Comparison of ENCODE assay signal across 8 cellular contexts in genomic region chrX:154411981-154412340, GRCh38. TPM values are rescaled to one million over a fixed set of nuclear protein-coding genes. Genes with fewer than 3 reads are reported as not detected.
DNase-seq lines count a peak whose midpoint lies in the region; ATAC-seq, FAIRE-seq and TF ChIP-seq lines count a peak whose summit lies in the region.

No MANE protein-coding gene starts in this region.

- H3K23ac ChIP-seq in H9 (ENCODE audit: insufficient read length, low read depth, low read length), result no peak overlapping the region

- no peak overlapping the region for H3K4ac ChIP-seq in H9 (ENCODE audit: low read depth, low read length)

- no peak overlapping the region for H2BK15ac ChIP-seq in H9 (ENCODE audit: low read depth, low read length)

- H2AK5ac ChIP-seq in H9 (ENCODE audit: insufficient read length, low read length), result no peak overlapping the region

- H2AFZ ChIP-seq in H9 (ENCODE audit: low read length) (no peak overlapping the region), HepG2 (ENCODE audit: low read length) (no peak overlapping the region)

- in situ Hi-C loops in HepG2 (cut with HindIII; ENCODE audit: extremely low pct_ligation_motif_present, low pct_unique_long_range_greater_than_20kb), result loop anchor here (25.0 kb wide), 1 partner anchor 125 kb away; the partner anchor contains the start of genes G6PD and IKBKG

- intact Hi-C loops in HepG2 (cut with micrococcal nuclease; ENCODE audit: unreplicated experiment), result no loop called here

- no peak for TF ChIP-seq RAD21 in HepG2 (CRISPR knock-in tag; IDR thresholded peaks at IDR 0.05)

- TF ChIP-seq EP300 in HepG2 (IDR thresholded peaks at IDR 0.05; ENCODE audit: low read depth in 2 of 2, low read length in 2 of 2) (no peak), HepG2 (CRISPR knock-in tag; IDR thresholded peaks at IDR 0.05; ENCODE audit: borderline replicate concordance) (no peak)

- TF ChIP-seq POLR2A in HepG2 (IDR thresholded peaks at IDR 0.05; ENCODE audit: insufficient read depth in 1 of 2, low read depth in 2 of 2, low read length in 2 of 2), result peak in 1 of 2 experiments; percentile 68; a peak in 2 of 4 replicates

- H3K27ac ChIP-seq in H9 (ENCODE audit: insufficient read length, low read depth, low read length) (no peak overlapping the region), HepG2 (ENCODE audit: extremely low read length, insufficient read depth, low read length) (peak overlapping the region; percentile 67)

- H3K4me1 Mint-ChIP-seq in H9 (peaks cover 10 to 15% of the 10 kb centered on the region in 2 experiments), chondrocyte (ENCODE audit: low read depth) (peaks cover 19% of the 10 kb centered on the region)
- H3K4me1 Mint-ChIP-seq in stimulated activated memory B cell treated with anti-CD40 and anti-IgM and Interleukin-4, amounts not matched to agents 10 μg/mL and 1 μg/mL and 100 μg/mL, for 72 hours, result peaks cover 31% of the 10 kb centered on the region

- H3K18ac ChIP-seq in H9 (ENCODE audit: insufficient read length, low read depth, low read length), result no peak overlapping the region

- peak overlapping the region; percentile 66 for H3K9ac ChIP-seq in ES-I3 (ENCODE audit: low read depth, low read length)
- H3K9ac ChIP-seq in H9 (ENCODE audit: extremely low read depth, insufficient read length, low read length), result no peak overlapping the region
- peak overlapping the region; percentile 71 for H3K9ac ChIP-seq in HepG2 (ENCODE audit: insufficient read depth, low read depth, low read length)

- POLR2A ChIA-PET in HepG2 (lab: Yijun Ruan, JAX), result interaction anchor here (0.6 to 4.9 kb wide), 9 partner anchors 9 to 105 kb away, joined by 3 to 75 read pairs (median 6); partner anchors contain the start of genes ATP6AP1, FAM3A, RPL10 and SLC10A3

- H3K4me2 ChIP-seq in H9 (ENCODE audit: insufficient read depth, insufficient read length, low read length), result peak overlapping the region; percentile 43
- H3K4me2 ChIP-seq in HepG2 (ENCODE audit: low read depth, low read length), result peak overlapping the region; percentile 71

- no peaks in the 10 kb centered on the region for H3K36me3 ChIP-seq in ES-I3 (ENCODE audit: insufficient read depth, low read length)
- H3K36me3 ChIP-seq in HepG2 (replicated peaks in 1 of 2; ENCODE audit: control insufficient read depth in 1 of 2, insufficient read depth in 2 of 2, low read length in 2 of 2), result 0 out of 5 replicates have a peak, but pooled peaks cover 0 to 4% of the 10 kb centered on the region in 2 experiments

- H3K27me3 Mint-ChIP-seq in H9 (ENCODE audit: low read depth), result no peaks in the 10 kb centered on the region
- no peaks in the 10 kb centered on the region for H3K27me3 Mint-ChIP-seq in chondrocyte (ENCODE audit: low read depth)
- H3K27me3 Mint-ChIP-seq in stimulated activated memory B cell treated with anti-CD40 and anti-IgM and Interleukin-4, amounts not matched to agents 10 μg/mL and 1 μg/mL and 100 μg/mL, for 72 hours, result no peaks in the 10 kb centered on the region

- H3K4me1 ChIP-seq in ES-I3 (ENCODE audit: insufficient read depth, low read length) (no peaks in the 10 kb centered on the region; the same call in 1 of the 2 replicates), H9 (ENCODE audit: insufficient read depth, low read length) (no peaks in the 10 kb centered on the region), HepG2 (ENCODE audit: insufficient read depth, low read length) (peaks cover 25% of the 10 kb centered on the region)

- H3K79me1 ChIP-seq in H9 (ENCODE audit: insufficient read depth, low read depth, low read length, poor library complexity, severe bottlenecking), result no peaks in the 10 kb centered on the region

- H4K91ac ChIP-seq in H9 (ENCODE audit: insufficient read length, low read depth, low read length), result no peak overlapping the region

- H2BK5ac ChIP-seq in H9 (ENCODE audit: insufficient read length, low read length), result no peak overlapping the region

- H3K9me3 ChIP-seq in ES-I3 (ENCODE audit: control insufficient read depth, insufficient read depth, low read length), result no peaks in the 10 kb centered on the region
- H3K9me3 ChIP-seq in H9 (ENCODE audit: control insufficient read depth, low read depth, low read length), result peaks cover 13% of the 10 kb centered on the region
- H3K9me3 ChIP-seq in HepG2 (ENCODE audit: low read length), result no peaks in the 10 kb centered on the region

- H3K4me3 ChIP-seq in HepG2 (replicated peaks in 1 of 3; ENCODE audit: insufficient read depth in 1 of 3, low read depth in 2 of 3, low read length in 3 of 3), result peak overlapping the region; percentile 57 to 73 (median 72)

- H3K79me2 ChIP-seq in H9 (ENCODE audit: insufficient read depth, low read length) (no peaks in the 10 kb centered on the region), HepG2 (ENCODE audit: insufficient read depth, low read length) (no peaks in the 10 kb centered on the region)

- no peak overlapping the region for H2BK120ac ChIP-seq in H9 (ENCODE audit: low read depth, low read length, poor library complexity, severe bottlenecking)

- no peaks in the 10 kb centered on the region for H3K27me3 ChIP-seq in H9 (ENCODE audit: insufficient read depth, low read length)
- H3K27me3 ChIP-seq in HepG2 (ENCODE audit: control insufficient read depth in 1 of 2, insufficient read depth in 2 of 2, low read length in 2 of 2), result no peaks in the 10 kb centered on the region

- no peak overlapping the region for H4K5ac ChIP-seq in H9 (ENCODE audit: insufficient read length, low read depth, low read length)

- H3K23me2 ChIP-seq in H9 (ENCODE audit: insufficient read length, low read depth, low read length, poor library complexity, severe bottlenecking), result peaks cover 4% of the 10 kb centered on the region

- WGBS in H9 (ENCODE audit: extremely low coverage, insufficient read length, low lambda C conversion rate), result no CpG with 5 or more reads among the region's 29 CpGs
- WGBS in HepG2 (ENCODE audit: low lambda C conversion rate), result no CpG with 5 or more reads among the region's 29 CpGs

- ATAC-seq in HepG2, result peak; percentile 64
- peak; percentile 84 for ATAC-seq in stimulated activated memory B cell treated with anti-CD40 and anti-IgM and Interleukin-4, amounts not matched to agents 10 μg/mL and 1 μg/mL and 100 μg/mL, for 72 hours

- H3K9me3 Mint-ChIP-seq in H9, result peaks cover 44 to 58% of the 10 kb centered on the region in 2 experiments
- no peaks in the 10 kb centered on the region for H3K9me3 Mint-ChIP-seq in chondrocyte (ENCODE audit: low read depth)
- H3K9me3 Mint-ChIP-seq in stimulated activated memory B cell treated with anti-CD40 and anti-IgM and Interleukin-4, amounts not matched to agents 10 μg/mL and 1 μg/mL and 100 μg/mL, for 72 hours, result no peaks in the 10 kb centered on the region

- no peak overlapping the region for H4K8ac ChIP-seq in H9 (replicated peaks; ENCODE audit: insufficient read length, low read depth, low read length)

- no peak overlapping the region for H2BK20ac ChIP-seq in H9 (ENCODE audit: low read depth, low read length, poor library complexity, severe bottlenecking)

- no peak overlapping the region for H2BK12ac ChIP-seq in H9 (ENCODE audit: insufficient read length, low read depth, low read length)

- H3K14ac ChIP-seq in H9 (ENCODE audit: insufficient read depth, low read length), result no peak overlapping the region

- H3K56ac ChIP-seq in H9 (ENCODE audit: insufficient read length, low read depth, low read length), result no peak overlapping the region

- H4K20me1 ChIP-seq in H9 (ENCODE audit: control insufficient read depth, insufficient read depth, insufficient read length), result no peaks in the 10 kb centered on the region
- no peaks in the 10 kb centered on the region for H4K20me1 ChIP-seq in HepG2 (ENCODE audit: insufficient read depth, low read length)

- BruUV-seq in HepG2 (replicated peaks; lab: Mats Ljungman, UMichigan), result no TSS peak

- peak; percentile 82 for DNase-seq in H9
- DNase-seq in NCI-H1092 treated with DMSO at 0.1 percent for 48 hours (lab: John Stamatoyannopoulos, UW), result peak; percentile 75
- peak; percentile 54 for DNase-seq in UCSD-AML1 (lab: John Stamatoyannopoulos, UW; ENCODE audit: unreplicated experiment)
- DNase-seq in chondrocyte (ENCODE audit: low spot score), result no peak
- peak; percentile 45 for DNase-seq in HepG2 (ENCODE audit: low spot score)
- no peak for DNase-seq in hippocampal formation (lab: John Stamatoyannopoulos, UW)

- H3K4me3 Mint-ChIP-seq in H9 (peak overlapping the region; percentile 78 to 79), chondrocyte (ENCODE audit: unreplicated experiment) (peak overlapping the region; percentile 88)
- H3K4me3 Mint-ChIP-seq in stimulated activated memory B cell treated with anti-CD40 and anti-IgM and Interleukin-4, amounts not matched to agents 10 μg/mL and 1 μg/mL and 100 μg/mL, for 72 hours, result peak overlapping the region; percentile 95

- CTCF ChIA-PET in HepG2 (lab: Yijun Ruan, JAX; ENCODE audit: low intra/inter-chr PET ratio, low total read pairs), result no interaction called here

- no peak overlapping the region for H3T11ph ChIP-seq in H9 (ENCODE audit: low read length)

- no peak for TF ChIP-seq CTCF in H9 (conservative IDR thresholded peaks at IDR 0.05)
- TF ChIP-seq CTCF in chondrocyte (IDR thresholded peaks at IDR 0.05), result no peak
- TF ChIP-seq CTCF in HepG2 (CRISPR knock-in tag; IDR thresholded peaks at IDR 0.05), result no peak

- no peak overlapping the region for H3K27ac Mint-ChIP-seq in H9
- H3K27ac Mint-ChIP-seq in chondrocyte (ENCODE audit: unreplicated experiment), result peak overlapping the region; percentile 45
- peak overlapping the region; percentile 89 for H3K27ac Mint-ChIP-seq in stimulated activated memory B cell treated with anti-CD40 and anti-IgM and Interleukin-4, amounts not matched to agents 10 μg/mL and 1 μg/mL and 100 μg/mL, for 72 hours

- H3K36me3 Mint-ChIP-seq in H9 (ENCODE audit: insufficient read depth in 1 of 3, low read depth in 3 of 3), result peaks cover 17 to 35% (median 21%) of the 10 kb centered on the region in 3 experiments
- H3K36me3 Mint-ChIP-seq in chondrocyte (ENCODE audit: low read depth), result peaks cover 3% of the 10 kb centered on the region
- peaks cover 16% of the 10 kb centered on the region for H3K36me3 Mint-ChIP-seq in stimulated activated memory B cell treated with anti-CD40 and anti-IgM and Interleukin-4, amounts not matched to agents 10 μg/mL and 1 μg/mL and 100 μg/mL, for 72 hours

- FAIRE-seq in HepG2 (lab: Jason Lieb, UNC), result peak; percentile 43

RNA-seq across cellular contexts. Expression of gene TAFAZZIN, which starts 0.6 kb away (rescaled TPM):
- 24.7 and 25.5 TPM in 2 replicates for total RNA-seq in H9 (2021)
- 33.4 to 39.1 TPM (median 38.7 TPM) in 3 replicates for total RNA-seq in chondrocyte
- total RNA-seq in HepG2 (2016; rRNA removed; fragmentation: Illumina TruSeq; extraction: Trizol), result 6.3 and 16.8 TPM in 2 replicates
- 5.9 and 8.5 TPM in 2 replicates for total RNA-seq in HepG2 (2016; cell fraction: cytosol; rRNA removed; fragmentation: Illumina TruSeq; extraction: Trizol; ENCODE audit: low read depth)
- 4.8 and 17.3 TPM in 2 replicates for total RNA-seq in HepG2 (2016; cell fraction: insoluble cytoplasmic fraction; rRNA removed; fragmentation: Illumina TruSeq; extraction: Trizol)
- total RNA-seq in HepG2 (2016; cell fraction: membrane; rRNA removed; fragmentation: Illumina TruSeq; extraction: Trizol), result 5.5 and 6.3 TPM in 2 replicates
- 17.9 and 26.2 TPM in 2 replicates for total RNA-seq in HepG2 (2016; cell fraction: nucleus; rRNA removed; fragmentation: Illumina TruSeq; extraction: Trizol)
- polyA plus RNA-seq in HepG2 (2011; rRNA removed), result 27.9 and 30.9 TPM in 2 replicates
- polyA plus RNA-seq in HepG2 (2011; cell fraction: cytosol; rRNA removed), result 8.7 and 11.6 TPM in 2 replicates
- 281 and 287 TPM in 2 replicates for polyA plus RNA-seq in HepG2 (2011; cell fraction: nucleus; rRNA removed)
- polyA plus RNA-seq in HepG2 (2012), result 16.8 and 21.1 TPM in 2 replicates
- 2.5 and 2.9 TPM in 2 replicates for polyA plus RNA-seq in HepG2 (2016; cell fraction: cytosol; fragmentation: Illumina TruSeq; extraction: Trizol; ENCODE audit: low read depth)
- polyA plus RNA-seq in HepG2 (2016; cell fraction: insoluble cytoplasmic fraction; fragmentation: Illumina TruSeq; extraction: Trizol; ENCODE audit: low read depth), result 5.3 and 7.9 TPM in 2 replicates
- 4.2 and 4.6 TPM in 2 replicates for polyA plus RNA-seq in HepG2 (2016; cell fraction: membrane; fragmentation: Illumina TruSeq; extraction: Trizol; ENCODE audit: low read depth)
- polyA plus RNA-seq in HepG2 (2016; cell fraction: nucleus; fragmentation: Illumina TruSeq; extraction: Trizol; ENCODE audit: insufficient read depth, low read depth), result 70.8 TPM in 2 replicates
- polyA minus RNA-seq in HepG2 (2011; rRNA and poly(A)+ RNA removed; ENCODE audit: low replicate concordance), result 16.6 and 35.2 TPM in 2 replicates
- 7.0 and 7.2 TPM in 2 replicates for polyA minus RNA-seq in HepG2 (2011; cell fraction: cytosol; rRNA and poly(A)+ RNA removed)
- polyA minus RNA-seq in HepG2 (2011; cell fraction: nucleus; rRNA and poly(A)+ RNA removed), result 23.2 and 28.2 TPM in 2 replicates

RNA-seq across cellular contexts. Expression of gene DNASE1L1, which starts 2.9 kb away (rescaled TPM):
- total RNA-seq in H9 (2021) (14.2 and 14.5 TPM in 2 replicates), chondrocyte (39.4 to 44.5 TPM (median 40.8 TPM) in 3 replicates), HepG2 (2016; rRNA removed; fragmentation: Illumina TruSeq; extraction: Trizol) (4.6 and 4.7 TPM in 2 replicates)
- total RNA-seq in HepG2 (2016; cell fraction: cytosol; rRNA removed; fragmentation: Illumina TruSeq; extraction: Trizol; ENCODE audit: low read depth), result 3.2 and 3.4 TPM in 2 replicates
- total RNA-seq in HepG2 (2016; cell fraction: insoluble cytoplasmic fraction; rRNA removed; fragmentation: Illumina TruSeq; extraction: Trizol), result 3.9 and 5.0 TPM in 2 replicates
- 8.0 and 8.2 TPM in 2 replicates for total RNA-seq in HepG2 (2016; cell fraction: membrane; rRNA removed; fragmentation: Illumina TruSeq; extraction: Trizol)
- 5.1 and 5.8 TPM in 2 replicates for total RNA-seq in HepG2 (2016; cell fraction: nucleus; rRNA removed; fragmentation: Illumina TruSeq; extraction: Trizol)
- polyA plus RNA-seq in HepG2 (2011; rRNA removed), result 12.3 and 16.5 TPM in 2 replicates
- polyA plus RNA-seq in HepG2 (2011; cell fraction: cytosol; rRNA removed), result 13.3 and 15.2 TPM in 2 replicates
- 17.5 and 18.0 TPM in 2 replicates for polyA plus RNA-seq in HepG2 (2011; cell fraction: nucleus; rRNA removed)
- 8.0 and 11.7 TPM in 2 replicates for polyA plus RNA-seq in HepG2 (2012)
- polyA plus RNA-seq in HepG2 (2016; cell fraction: cytosol; fragmentation: Illumina TruSeq; extraction: Trizol; ENCODE audit: low read depth), result 4.0 and 4.8 TPM in 2 replicates
- 4.8 and 4.9 TPM in 2 replicates for polyA plus RNA-seq in HepG2 (2016; cell fraction: insoluble cytoplasmic fraction; fragmentation: Illumina TruSeq; extraction: Trizol; ENCODE audit: low read depth)
- 9.1 and 9.5 TPM in 2 replicates for polyA plus RNA-seq in HepG2 (2016; cell fraction: membrane; fragmentation: Illumina TruSeq; extraction: Trizol; ENCODE audit: low read depth)
- polyA plus RNA-seq in HepG2 (2016; cell fraction: nucleus; fragmentation: Illumina TruSeq; extraction: Trizol; ENCODE audit: insufficient read depth, low read depth), result 5.5 and 8.8 TPM in 2 replicates
- polyA minus RNA-seq in HepG2 (2011; rRNA and poly(A)+ RNA removed; ENCODE audit: low replicate concordance), result 24.1 and 42.4 TPM in 2 replicates
- 5.9 and 6.7 TPM in 2 replicates for polyA minus RNA-seq in HepG2 (2011; cell fraction: cytosol; rRNA and poly(A)+ RNA removed)
- 4.2 and 5.0 TPM in 2 replicates for polyA minus RNA-seq in HepG2 (2011; cell fraction: nucleus; rRNA and poly(A)+ RNA removed)

RNA-seq across cellular contexts. Expression of gene RPL10, which starts 13.8 kb away (rescaled TPM):
- total RNA-seq in H9 (2021) (2,110 and 2,124 TPM in 2 replicates), chondrocyte (1,847 to 2,160 TPM (median 2,120 TPM) in 3 replicates), HepG2 (2016; rRNA removed; fragmentation: Illumina TruSeq; extraction: Trizol) (2,381 and 2,883 TPM in 2 replicates)
- total RNA-seq in HepG2 (2016; cell fraction: cytosol; rRNA removed; fragmentation: Illumina TruSeq; extraction: Trizol; ENCODE audit: low read depth), result 2,845 and 3,163 TPM in 2 replicates
- total RNA-seq in HepG2 (2016; cell fraction: insoluble cytoplasmic fraction; rRNA removed; fragmentation: Illumina TruSeq; extraction: Trizol), result 2,364 and 2,968 TPM in 2 replicates
- total RNA-seq in HepG2 (2016; cell fraction: membrane; rRNA removed; fragmentation: Illumina TruSeq; extraction: Trizol), result 6,021 and 6,074 TPM in 2 replicates
- total RNA-seq in HepG2 (2016; cell fraction: nucleus; rRNA removed; fragmentation: Illumina TruSeq; extraction: Trizol), result 936 and 1,040 TPM in 2 replicates
- polyA plus RNA-seq in HepG2 (2011; rRNA removed), result 4,713 and 5,167 TPM in 2 replicates
- polyA plus RNA-seq in HepG2 (2011; cell fraction: cytosol; rRNA removed), result 7,297 and 8,438 TPM in 2 replicates
- polyA plus RNA-seq in HepG2 (2011; cell fraction: nucleus; rRNA removed), result 1,715 and 1,756 TPM in 2 replicates
- polyA plus RNA-seq in HepG2 (2012), result 3,170 and 4,590 TPM in 2 replicates
- 5,111 and 5,676 TPM in 2 replicates for polyA plus RNA-seq in HepG2 (2016; cell fraction: cytosol; fragmentation: Illumina TruSeq; extraction: Trizol; ENCODE audit: low read depth)
- polyA plus RNA-seq in HepG2 (2016; cell fraction: insoluble cytoplasmic fraction; fragmentation: Illumina TruSeq; extraction: Trizol; ENCODE audit: low read depth), result 3,496 and 3,549 TPM in 2 replicates
- 7,184 and 7,370 TPM in 2 replicates for polyA plus RNA-seq in HepG2 (2016; cell fraction: membrane; fragmentation: Illumina TruSeq; extraction: Trizol; ENCODE audit: low read depth)
- 1,977 and 1,989 TPM in 2 replicates for polyA plus RNA-seq in HepG2 (2016; cell fraction: nucleus; fragmentation: Illumina TruSeq; extraction: Trizol; ENCODE audit: insufficient read depth, low read depth)
- polyA minus RNA-seq in HepG2 (2011; rRNA and poly(A)+ RNA removed; ENCODE audit: low replicate concordance), result 1,812 and 2,162 TPM in 2 replicates
- 929 and 970 TPM in 2 replicates for polyA minus RNA-seq in HepG2 (2011; cell fraction: cytosol; rRNA and poly(A)+ RNA removed)
- 272 and 332 TPM in 2 replicates for polyA minus RNA-seq in HepG2 (2011; cell fraction: nucleus; rRNA and poly(A)+ RNA removed)

RNA-seq across cellular contexts. Expression of gene ATP6AP1, which starts 16.5 kb away (rescaled TPM):
- 45.6 and 49.2 TPM in 2 replicates for total RNA-seq in H9 (2021)
- total RNA-seq in chondrocyte, result 132 to 139 TPM (median 136 TPM) in 3 replicates
- total RNA-seq in HepG2 (2016; rRNA removed; fragmentation: Illumina TruSeq; extraction: Trizol), result 23.1 and 56.7 TPM in 2 replicates
- total RNA-seq in HepG2 (2016; cell fraction: cytosol; rRNA removed; fragmentation: Illumina TruSeq; extraction: Trizol; ENCODE audit: low read depth), result 11.1 and 12.5 TPM in 2 replicates
- 18.3 and 57.2 TPM in 2 replicates for total RNA-seq in HepG2 (2016; cell fraction: insoluble cytoplasmic fraction; rRNA removed; fragmentation: Illumina TruSeq; extraction: Trizol)
- total RNA-seq in HepG2 (2016; cell fraction: membrane; rRNA removed; fragmentation: Illumina TruSeq; extraction: Trizol), result 19.9 and 20.2 TPM in 2 replicates
- 51.0 and 62.6 TPM in 2 replicates for total RNA-seq in HepG2 (2016; cell fraction: nucleus; rRNA removed; fragmentation: Illumina TruSeq; extraction: Trizol)
- 110 and 142 TPM in 2 replicates for polyA plus RNA-seq in HepG2 (2011; rRNA removed)
- 147 and 160 TPM in 2 replicates for polyA plus RNA-seq in HepG2 (2011; cell fraction: cytosol; rRNA removed)
- polyA plus RNA-seq in HepG2 (2011; cell fraction: nucleus; rRNA removed), result 101 and 106 TPM in 2 replicates
- polyA plus RNA-seq in HepG2 (2012), result 83.1 and 96.9 TPM in 2 replicates
- polyA plus RNA-seq in HepG2 (2016; cell fraction: cytosol; fragmentation: Illumina TruSeq; extraction: Trizol; ENCODE audit: low read depth), result 20.5 and 22.7 TPM in 2 replicates
- polyA plus RNA-seq in HepG2 (2016; cell fraction: insoluble cytoplasmic fraction; fragmentation: Illumina TruSeq; extraction: Trizol; ENCODE audit: low read depth), result 31.3 and 34.5 TPM in 2 replicates
- 23.2 and 27.2 TPM in 2 replicates for polyA plus RNA-seq in HepG2 (2016; cell fraction: membrane; fragmentation: Illumina TruSeq; extraction: Trizol; ENCODE audit: low read depth)
- 127 and 134 TPM in 2 replicates for polyA plus RNA-seq in HepG2 (2016; cell fraction: nucleus; fragmentation: Illumina TruSeq; extraction: Trizol; ENCODE audit: insufficient read depth, low read depth)
- 142 and 210 TPM in 2 replicates for polyA minus RNA-seq in HepG2 (2011; rRNA and poly(A)+ RNA removed; ENCODE audit: low replicate concordance)
- polyA minus RNA-seq in HepG2 (2011; cell fraction: cytosol; rRNA and poly(A)+ RNA removed), result 79.7 and 100 TPM in 2 replicates
- polyA minus RNA-seq in HepG2 (2011; cell fraction: nucleus; rRNA and poly(A)+ RNA removed), result 19.4 and 25.6 TPM in 2 replicates

RNA-seq across cellular contexts. Expression of gene GDI1, which starts 25.0 kb away (rescaled TPM):
- total RNA-seq in H9 (2021), result 111 and 112 TPM in 2 replicates
- 147 to 159 TPM (median 152 TPM) in 3 replicates for total RNA-seq in chondrocyte
- 10.9 and 17.4 TPM in 2 replicates for total RNA-seq in HepG2 (2016; rRNA removed; fragmentation: Illumina TruSeq; extraction: Trizol)
- 3.6 and 5.6 TPM in 2 replicates for total RNA-seq in HepG2 (2016; cell fraction: cytosol; rRNA removed; fragmentation: Illumina TruSeq; extraction: Trizol; ENCODE audit: low read depth)
- 8.9 and 16.8 TPM in 2 replicates for total RNA-seq in HepG2 (2016; cell fraction: insoluble cytoplasmic fraction; rRNA removed; fragmentation: Illumina TruSeq; extraction: Trizol)
- 7.5 and 7.6 TPM in 2 replicates for total RNA-seq in HepG2 (2016; cell fraction: membrane; rRNA removed; fragmentation: Illumina TruSeq; extraction: Trizol)
- 13.9 and 15.7 TPM in 2 replicates for total RNA-seq in HepG2 (2016; cell fraction: nucleus; rRNA removed; fragmentation: Illumina TruSeq; extraction: Trizol)
- 105 and 124 TPM in 2 replicates for polyA plus RNA-seq in HepG2 (2011; rRNA removed)
- 60.1 and 62.5 TPM in 2 replicates for polyA plus RNA-seq in HepG2 (2011; cell fraction: cytosol; rRNA removed)
- polyA plus RNA-seq in HepG2 (2011; cell fraction: nucleus; rRNA removed), result 582 and 608 TPM in 2 replicates
- polyA plus RNA-seq in HepG2 (2012), result 57.4 and 84.6 TPM in 2 replicates
- polyA plus RNA-seq in HepG2 (2016; cell fraction: cytosol; fragmentation: Illumina TruSeq; extraction: Trizol; ENCODE audit: low read depth), result 3.7 and 4.3 TPM in 2 replicates
- 14.7 and 19.8 TPM in 2 replicates for polyA plus RNA-seq in HepG2 (2016; cell fraction: insoluble cytoplasmic fraction; fragmentation: Illumina TruSeq; extraction: Trizol; ENCODE audit: low read depth)
- polyA plus RNA-seq in HepG2 (2016; cell fraction: membrane; fragmentation: Illumina TruSeq; extraction: Trizol; ENCODE audit: low read depth), result 8.3 and 8.4 TPM in 2 replicates
- 82.9 and 93.3 TPM in 2 replicates for polyA plus RNA-seq in HepG2 (2016; cell fraction: nucleus; fragmentation: Illumina TruSeq; extraction: Trizol; ENCODE audit: insufficient read depth, low read depth)
- 62.2 and 71.5 TPM in 2 replicates for polyA minus RNA-seq in HepG2 (2011; rRNA and poly(A)+ RNA removed; ENCODE audit: low replicate concordance)
- 25.7 and 26.8 TPM in 2 replicates for polyA minus RNA-seq in HepG2 (2011; cell fraction: cytosol; rRNA and poly(A)+ RNA removed)
- polyA minus RNA-seq in HepG2 (2011; cell fraction: nucleus; rRNA and poly(A)+ RNA removed), result 94.9 and 97.9 TPM in 2 replicates

Comparison
In these comparisons a context has a peak if more than half of its experiments do, and no peak if none do; other contexts are left out.
1. DNase-seq: peak in H9 (single experiment), NCI-H1092 treated with DMSO at 0.1 percent for 48 hours (single experiment), UCSD-AML1 (single experiment) and HepG2 (single experiment); none in chondrocyte (single experiment) and hippocampal formation (0 of 2).
2. H3K27ac Mint-ChIP-seq: peak in chondrocyte (single experiment) and stimulated activated memory B cell treated with anti-CD40 and anti-IgM and Interleukin-4, amounts not matched to agents 10 μg/mL and 1 μg/mL and 100 μg/mL, for 72 hours (single experiment); none in H9 (0 of 3).
3. Peak in every context shown above with its lines, with median percentiles within 50 percentile points of each other: H3K4me3 Mint-ChIP-seq.